Comparison of ENCODE assay signal across 1 cellular context in the genomic region with DNA sequence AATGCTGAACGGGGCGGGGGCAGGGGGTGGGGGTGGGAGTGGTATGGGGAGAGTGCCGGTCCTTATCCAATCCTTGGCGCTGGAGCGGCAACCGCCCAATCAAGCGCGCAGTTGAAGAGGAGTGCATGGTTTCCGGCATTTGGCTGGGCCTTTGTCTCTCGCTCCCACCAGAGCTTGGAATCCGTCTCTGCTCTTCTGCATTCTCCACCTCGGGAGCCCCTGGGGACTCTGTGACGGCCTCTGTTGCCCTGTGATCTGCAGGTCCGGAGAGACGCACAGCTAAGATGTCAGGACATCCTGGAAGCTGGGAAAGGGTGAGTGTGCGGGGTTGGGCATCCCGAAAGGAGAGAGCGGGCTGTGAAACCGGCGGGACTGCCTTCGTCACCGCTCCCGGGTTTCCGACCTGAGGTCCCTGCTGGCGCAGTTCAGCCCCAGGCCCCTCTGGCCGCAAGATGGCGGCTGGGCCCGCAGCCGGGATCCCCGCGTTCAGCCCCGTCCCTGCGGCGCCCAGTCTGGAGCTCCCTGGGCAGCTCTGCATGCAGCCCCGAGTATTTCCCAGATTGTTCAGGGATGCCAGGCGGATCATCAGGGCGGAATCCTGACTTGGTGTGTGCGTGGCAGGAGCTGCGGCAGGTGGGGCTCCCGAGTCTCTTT.
TF ChIP-seq lines count a peak whose summit lies in the region.

No MANE protein-coding gene starts in this region.

TF ChIP-seq in K562, 482 proteins besides CTCF, POLR2A, EP300 and RAD21 (continued from another document and continues in another):
- TF ChIP-seq, protein P1, sequence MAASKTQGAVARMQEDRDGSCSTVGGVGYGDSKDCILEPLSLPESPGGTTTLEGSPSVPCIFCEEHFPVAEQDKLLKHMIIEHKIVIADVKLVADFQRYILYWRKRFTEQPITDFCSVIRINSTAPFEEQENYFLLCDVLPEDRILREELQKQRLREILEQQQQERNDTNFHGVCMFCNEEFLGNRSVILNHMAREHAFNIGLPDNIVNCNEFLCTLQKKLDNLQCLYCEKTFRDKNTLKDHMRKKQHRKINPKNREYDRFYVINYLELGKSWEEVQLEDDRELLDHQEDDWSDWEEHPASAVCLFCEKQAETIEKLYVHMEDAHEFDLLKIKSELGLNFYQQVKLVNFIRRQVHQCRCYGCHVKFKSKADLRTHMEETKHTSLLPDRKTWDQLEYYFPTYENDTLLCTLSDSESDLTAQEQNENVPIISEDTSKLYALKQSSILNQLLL (CRISPR knock-in tag; IDR thresholded peaks at IDR 0.05; ENCODE audit: borderline replicate concordance): no peak
- TF ChIP-seq FOXJ3 (CRISPR knock-in tag; IDR thresholded peaks at IDR 0.05) (no peak), EWSR1 (IDR thresholded peaks at IDR 0.05; ENCODE audit: borderline replicate concordance, low read depth, partially characterized antibody) (no peak), PCBP2 (IDR thresholded peaks at IDR 0.05; ENCODE audit: low read depth, low read length, poor library complexity, severe bottlenecking) (no peak), SUPT5H (IDR thresholded peaks at IDR 0.05) (peak; percentile 86), CBX1 (IDR thresholded peaks at IDR 0.05; ENCODE audit: low read depth) (0 out of 2 replicates have a peak, but pooled peaks have one; percentile 57), ZNF24 (IDR thresholded peaks at IDR 0.05) (no peak), ZNF778 (CRISPR knock-in tag; IDR thresholded peaks at IDR 0.05) (no peak), ZNF316 (IDR thresholded peaks at IDR 0.05) (no peak), ZNF324 (CRISPR knock-in tag; IDR thresholded peaks at IDR 0.05) (no peak), ZNF407 (IDR thresholded peaks at IDR 0.05; ENCODE audit: low read depth) (no peak), ZBTB7A (IDR thresholded peaks at IDR 0.05; ENCODE audit: borderline replicate concordance, control insufficient read depth, low read depth, low read length) (no peak), HOXB6 (CRISPR knock-in tag; IDR thresholded peaks at IDR 0.05; ENCODE audit: borderline replicate concordance) (no peak), SRSF1 (IDR thresholded peaks at IDR 0.05; ENCODE audit: low read depth, low read length) (no peak), HBP1 (CRISPR knock-in tag; IDR thresholded peaks at IDR 0.05) (no peak), ZNF699 (CRISPR knock-in tag; IDR thresholded peaks at IDR 0.05; ENCODE audit: insufficient replicate concordance) (no peak), KDM2B (CRISPR knock-in tag; IDR thresholded peaks at IDR 0.05) (no peak), ZNF551 (CRISPR knock-in tag; IDR thresholded peaks at IDR 0.05) (no peak), MCM2 (IDR thresholded peaks at IDR 0.05; ENCODE audit: low read depth) (no peak), CTBP1 (IDR thresholded peaks at IDR 0.05; ENCODE audit: borderline replicate concordance) (0 out of 2 replicates have a peak, but pooled peaks have one; percentile 24), CCNT2 (IDR thresholded peaks at IDR 0.05; ENCODE audit: borderline replicate concordance, extremely low read depth, insufficient read length, low read depth, low read length) (peak; percentile 30), PRPF4 (IDR thresholded peaks at IDR 0.05; ENCODE audit: insufficient read depth, low read depth, low read length, poor library complexity, severe bottlenecking) (no peak), MAZ (CRISPR knock-in tag; conservative IDR thresholded peaks at IDR 0.05 in 1 of 2, IDR thresholded peaks at IDR 0.05 in 1 of 2) (peak; percentile 14 to 37; a peak in 1 of 4 replicates), NCOA4 (IDR thresholded peaks at IDR 0.05; ENCODE audit: partially characterized antibody) (no peak), TEAD1 (CRISPR knock-in tag; IDR thresholded peaks at IDR 0.05) (peak in 1 of 2 experiments; percentile 4; a peak in 1 of 4 replicates), TCFL5 (CRISPR knock-in tag; conservative IDR thresholded peaks at IDR 0.05) (no peak), GATA2 (CRISPR knock-in tag; IDR thresholded peaks at IDR 0.05) (no peak), DNMT1 (IDR thresholded peaks at IDR 0.05) (no peak), HCFC1 (IDR thresholded peaks at IDR 0.05; ENCODE audit: low read depth, low read length) (no peak; the same call in 1 of the 2 replicates), ZNF717 (CRISPR knock-in tag; IDR thresholded peaks at IDR 0.05) (no peak), PHF8 (IDR thresholded peaks at IDR 0.05; ENCODE audit: borderline replicate concordance, low read length) (peak; percentile 88), HNRNPLL (IDR thresholded peaks at IDR 0.05; ENCODE audit: low read depth, low read length, poor library complexity, severe bottlenecking) (no peak), NRF1 (conservative IDR thresholded peaks at IDR 0.05 in 1 of 2, IDR thresholded peaks at IDR 0.05 in 1 of 2) (peak; percentile 57 to 65), FOXA1 (IDR thresholded peaks at IDR 0.05; ENCODE audit: borderline replicate concordance) (no peak), ZNF23 (CRISPR knock-in tag; IDR thresholded peaks at IDR 0.05) (no peak), TBL1XR1 (IDR thresholded peaks at IDR 0.05; ENCODE audit: low read length in 2 of 2) (0 out of 4 replicates have a peak, but pooled peaks of 1 of the 2 experiments have one; percentile 5), STAT5B (CRISPR knock-in tag; IDR thresholded peaks at IDR 0.05) (no peak), ZNF212 (CRISPR knock-in tag; IDR thresholded peaks at IDR 0.05) (no peak), OTX1 (CRISPR knock-in tag; IDR thresholded peaks at IDR 0.05) (no peak)
- TF ChIP-seq, protein P2, sequence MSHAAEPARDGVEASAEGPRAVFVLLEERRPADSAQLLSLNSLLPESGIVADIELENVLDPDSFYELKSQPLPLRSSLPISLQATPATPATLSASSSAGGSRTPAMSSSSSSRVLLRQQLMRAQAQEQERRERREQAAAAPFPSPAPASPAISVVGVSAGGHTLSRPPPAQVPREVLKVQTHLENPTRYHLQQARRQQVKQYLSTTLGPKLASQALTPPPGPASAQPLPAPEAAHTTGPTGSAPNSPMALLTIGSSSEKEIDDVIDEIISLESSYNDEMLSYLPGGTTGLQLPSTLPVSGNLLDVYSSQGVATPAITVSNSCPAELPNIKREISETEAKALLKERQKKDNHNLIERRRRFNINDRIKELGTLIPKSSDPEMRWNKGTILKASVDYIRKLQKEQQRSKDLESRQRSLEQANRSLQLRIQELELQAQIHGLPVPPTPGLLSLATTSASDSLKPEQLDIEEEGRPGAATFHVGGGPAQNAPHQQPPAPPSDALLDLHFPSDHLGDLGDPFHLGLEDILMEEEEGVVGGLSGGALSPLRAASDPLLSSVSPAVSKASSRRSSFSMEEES (CRISPR knock-in tag; IDR thresholded peaks at IDR 0.05): no peak
- TF ChIP-seq, protein P3, sequence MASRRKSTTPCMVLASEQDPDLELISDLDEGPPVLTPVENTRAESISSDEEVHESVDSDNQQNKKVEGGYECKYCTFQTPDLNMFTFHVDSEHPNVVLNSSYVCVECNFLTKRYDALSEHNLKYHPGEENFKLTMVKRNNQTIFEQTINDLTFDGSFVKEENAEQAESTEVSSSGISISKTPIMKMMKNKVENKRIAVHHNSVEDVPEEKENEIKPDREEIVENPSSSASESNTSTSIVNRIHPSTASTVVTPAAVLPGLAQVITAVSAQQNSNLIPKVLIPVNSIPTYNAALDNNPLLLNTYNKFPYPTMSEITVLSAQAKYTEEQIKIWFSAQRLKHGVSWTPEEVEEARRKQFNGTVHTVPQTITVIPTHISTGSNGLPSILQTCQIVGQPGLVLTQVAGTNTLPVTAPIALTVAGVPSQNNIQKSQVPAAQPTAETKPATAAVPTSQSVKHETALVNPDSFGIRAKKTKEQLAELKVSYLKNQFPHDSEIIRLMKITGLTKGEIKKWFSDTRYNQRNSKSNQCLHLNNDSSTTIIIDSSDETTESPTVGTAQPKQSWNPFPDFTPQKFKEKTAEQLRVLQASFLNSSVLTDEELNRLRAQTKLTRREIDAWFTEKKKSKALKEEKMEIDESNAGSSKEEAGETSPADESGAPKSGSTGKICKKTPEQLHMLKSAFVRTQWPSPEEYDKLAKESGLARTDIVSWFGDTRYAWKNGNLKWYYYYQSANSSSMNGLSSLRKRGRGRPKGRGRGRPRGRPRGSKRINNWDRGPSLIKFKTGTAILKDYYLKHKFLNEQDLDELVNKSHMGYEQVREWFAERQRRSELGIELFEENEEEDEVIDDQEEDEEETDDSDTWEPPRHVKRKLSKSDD (conservative IDR thresholded peaks at IDR 0.05; ENCODE audit: low read length): no peak
- TF ChIP-seq, protein P4, sequence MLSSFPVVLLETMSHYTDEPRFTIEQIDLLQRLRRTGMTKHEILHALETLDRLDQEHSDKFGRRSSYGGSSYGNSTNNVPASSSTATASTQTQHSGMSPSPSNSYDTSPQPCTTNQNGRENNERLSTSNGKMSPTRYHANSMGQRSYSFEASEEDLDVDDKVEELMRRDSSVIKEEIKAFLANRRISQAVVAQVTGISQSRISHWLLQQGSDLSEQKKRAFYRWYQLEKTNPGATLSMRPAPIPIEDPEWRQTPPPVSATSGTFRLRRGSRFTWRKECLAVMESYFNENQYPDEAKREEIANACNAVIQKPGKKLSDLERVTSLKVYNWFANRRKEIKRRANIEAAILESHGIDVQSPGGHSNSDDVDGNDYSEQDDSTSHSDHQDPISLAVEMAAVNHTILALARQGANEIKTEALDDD (IDR thresholded peaks at IDR 0.05): no peak
- TF ChIP-seq, protein P5, sequence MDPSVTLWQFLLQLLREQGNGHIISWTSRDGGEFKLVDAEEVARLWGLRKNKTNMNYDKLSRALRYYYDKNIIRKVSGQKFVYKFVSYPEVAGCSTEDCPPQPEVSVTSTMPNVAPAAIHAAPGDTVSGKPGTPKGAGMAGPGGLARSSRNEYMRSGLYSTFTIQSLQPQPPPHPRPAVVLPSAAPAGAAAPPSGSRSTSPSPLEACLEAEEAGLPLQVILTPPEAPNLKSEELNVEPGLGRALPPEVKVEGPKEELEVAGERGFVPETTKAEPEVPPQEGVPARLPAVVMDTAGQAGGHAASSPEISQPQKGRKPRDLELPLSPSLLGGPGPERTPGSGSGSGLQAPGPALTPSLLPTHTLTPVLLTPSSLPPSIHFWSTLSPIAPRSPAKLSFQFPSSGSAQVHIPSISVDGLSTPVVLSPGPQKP (CRISPR knock-in tag; IDR thresholded peaks at IDR 0.05): no peak
- TF ChIP-seq, protein P6, sequence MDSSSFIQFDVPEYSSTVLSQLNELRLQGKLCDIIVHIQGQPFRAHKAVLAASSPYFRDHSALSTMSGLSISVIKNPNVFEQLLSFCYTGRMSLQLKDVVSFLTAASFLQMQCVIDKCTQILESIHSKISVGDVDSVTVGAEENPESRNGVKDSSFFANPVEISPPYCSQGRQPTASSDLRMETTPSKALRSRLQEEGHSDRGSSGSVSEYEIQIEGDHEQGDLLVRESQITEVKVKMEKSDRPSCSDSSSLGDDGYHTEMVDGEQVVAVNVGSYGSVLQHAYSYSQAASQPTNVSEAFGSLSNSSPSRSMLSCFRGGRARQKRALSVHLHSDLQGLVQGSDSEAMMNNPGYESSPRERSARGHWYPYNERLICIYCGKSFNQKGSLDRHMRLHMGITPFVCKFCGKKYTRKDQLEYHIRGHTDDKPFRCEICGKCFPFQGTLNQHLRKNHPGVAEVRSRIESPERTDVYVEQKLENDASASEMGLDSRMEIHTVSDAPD (CRISPR knock-in tag; IDR thresholded peaks at IDR 0.05): no peak
